ENCODE assay signal across 8 cellular contexts in the genomic region with DNA sequence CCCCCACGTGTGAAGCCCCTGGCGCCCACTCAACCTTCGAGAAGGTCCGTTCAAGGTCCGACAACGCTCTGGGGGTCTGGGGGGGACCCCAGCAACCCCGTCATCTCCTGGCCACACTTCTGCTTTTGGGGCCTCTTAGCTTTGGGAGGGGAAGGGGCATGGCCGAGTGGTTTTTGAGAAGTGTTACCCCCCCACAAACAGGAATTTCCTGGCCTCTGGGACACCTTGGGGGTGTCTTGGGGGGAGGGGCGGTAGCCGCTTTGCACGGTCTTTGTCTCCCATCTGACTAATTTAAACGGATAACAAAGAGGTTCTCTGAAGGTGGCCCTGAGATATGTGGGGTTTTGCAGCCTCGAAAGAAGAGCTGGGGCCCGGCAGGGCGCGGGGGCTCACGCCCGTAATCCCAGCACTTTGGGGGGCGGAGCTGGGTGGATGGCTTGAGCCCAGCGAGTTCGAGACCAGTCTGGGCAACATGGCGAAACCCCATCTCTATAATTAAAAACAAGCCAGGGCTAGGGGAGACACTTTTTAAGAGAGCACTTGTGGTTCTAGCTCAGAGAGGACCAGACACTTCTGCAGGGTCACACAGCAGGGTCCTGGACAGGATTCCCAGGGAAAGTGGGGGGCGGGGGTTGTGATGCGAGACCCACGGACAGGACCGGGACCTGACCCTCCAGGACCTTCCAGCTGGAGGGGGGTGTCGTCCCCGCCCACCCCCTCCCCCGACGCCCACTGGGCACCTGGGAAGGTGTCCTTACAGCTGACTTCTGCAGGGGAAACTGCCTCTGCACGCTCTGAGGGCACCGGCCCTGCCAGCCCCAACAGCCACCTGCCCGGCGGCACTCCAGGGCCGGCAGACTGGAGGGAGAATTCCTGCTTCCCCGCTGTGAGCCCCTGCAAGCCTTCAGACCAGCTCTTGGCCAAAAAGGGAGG. TPM values are rescaled to one million over a fixed set of nuclear protein-coding genes. Genes with fewer than 3 reads are reported as not detected.
DNase-seq lines count a peak whose midpoint lies in the region; ATAC-seq and TF ChIP-seq lines count a peak whose summit lies in the region.

No MANE protein-coding gene starts in this region.

- H3K9me2 ChIP-seq in hepatocyte (replicated peaks; ENCODE audit: insufficient read depth): no peaks in the 10 kb centered on the region

- peak overlapping the region; percentile 89 for H3K4me3 Mint-ChIP-seq in activated naive CD8-positive, alpha-beta T cell treated with anti-CD3 and anti-CD28 coated beads for 36 hours

- H3K36me3 Mint-ChIP-seq in activated naive CD8-positive, alpha-beta T cell treated with anti-CD3 and anti-CD28 coated beads for 36 hours: peaks cover 13% of the 10 kb centered on the region

- no peaks in the 10 kb centered on the region for H3K9me3 Mint-ChIP-seq in activated naive CD8-positive, alpha-beta T cell treated with anti-CD3 and anti-CD28 coated beads for 36 hours

- H4K20me1 ChIP-seq in hepatocyte (ENCODE audit: insufficient read depth, poor library complexity, severe bottlenecking): peaks cover 31% of the 10 kb centered on the region

- H3K27me3 ChIP-seq in hepatocyte: no peaks in the 10 kb centered on the region

- no peaks in the 10 kb centered on the region for H3K9me3 ChIP-seq in hepatocyte (ENCODE audit: low read depth)

- H3K27ac ChIP-seq in hepatocyte (peak overlapping the region; percentile 100), skin epidermis (peak overlapping the region; percentile 71 to 99 (median 97))

- H3K4me2 ChIP-seq in hepatocyte: peak overlapping the region; percentile 100

- ATAC-seq in HG03039 (IDR thresholded peaks at IDR 0.05; ENCODE audit: unreplicated experiment) (no peak), HG02885 (IDR thresholded peaks at IDR 0.05; ENCODE audit: poor library complexity, unreplicated experiment) (no peak)

- H3K4me3 ChIP-seq in hepatocyte: peak overlapping the region; percentile 99
- H3K4me3 ChIP-seq in skin epidermis: peak overlapping the region; percentile 88 to 99 (median 98)

- H3K79me2 ChIP-seq in hepatocyte: peaks cover 66% of the 10 kb centered on the region

- WGBS in hepatocyte (ENCODE audit: low lambda C conversion rate, missing lambda C conversion rate): 2% methylated on average over 30 of the region's 36 CpGs

- DNase-seq in EL: peak; percentile 38
- peak; percentile 26 for DNase-seq in KG1 (lab: John Stamatoyannopoulos, UW)
- peak; percentile 51 for DNase-seq in activated naive CD8-positive, alpha-beta T cell treated with anti-CD3 and anti-CD28 coated beads for 36 hours
- no peak for DNase-seq in hepatocyte (ENCODE audit: low spot score)
- no peak for DNase-seq in NCI-H524 treated with DMSO at 0.1 percent for 48 hours (lab: John Stamatoyannopoulos, UW)

- H3K4me1 Mint-ChIP-seq in activated naive CD8-positive, alpha-beta T cell treated with anti-CD3 and anti-CD28 coated beads for 36 hours: peaks cover 22% of the 10 kb centered on the region

- H2AFZ ChIP-seq in hepatocyte: no peak overlapping the region

- H3K27me3 Mint-ChIP-seq in activated naive CD8-positive, alpha-beta T cell treated with anti-CD3 and anti-CD28 coated beads for 36 hours: no peaks in the 10 kb centered on the region

- TF ChIP-seq CTCF in hepatocyte (IDR thresholded peaks at IDR 0.05; ENCODE audit: poor library complexity): no peak

- peak overlapping the region; percentile 85 for H3K27ac Mint-ChIP-seq in activated naive CD8-positive, alpha-beta T cell treated with anti-CD3 and anti-CD28 coated beads for 36 hours

- peaks cover 31% of the 10 kb centered on the region for H3K4me1 ChIP-seq in hepatocyte (ENCODE audit: insufficient read depth)

- H3K36me3 ChIP-seq in hepatocyte (replicated peaks; ENCODE audit: insufficient read depth, low read depth): no peaks in the 10 kb centered on the region

RNA-seq across cellular contexts. Expression of gene CNN2, which starts 0.9 kb away (rescaled TPM):
- 10 to 100 TPM; 76.0 to 80.5 TPM for total RNA-seq in activated naive CD8-positive, alpha-beta T cell treated with anti-CD3 and anti-CD28 coated beads for 36 hours
- 88.5 and 115 TPM in 2 replicates for total RNA-seq in hepatocyte
- polyA plus RNA-seq in hepatocyte: 229 and 247 TPM in 2 replicates

RNA-seq across cellular contexts. Expression of gene RNU6-2, which starts 6.0 kb away (rescaled TPM):
- not detected for total RNA-seq in activated naive CD8-positive, alpha-beta T cell treated with anti-CD3 and anti-CD28 coated beads for 36 hours
- total RNA-seq in hepatocyte: not detected in 2 replicates
- not detected in 2 replicates for polyA plus RNA-seq in hepatocyte

RNA-seq across cellular contexts. Expression of gene TMEM259, which starts 6.4 kb away (rescaled TPM):
- total RNA-seq in activated naive CD8-positive, alpha-beta T cell treated with anti-CD3 and anti-CD28 coated beads for 36 hours: 100 to 1,000 TPM; 136 to 138 TPM
- 108 and 169 TPM in 2 replicates for total RNA-seq in hepatocyte
- 311 and 383 TPM in 2 replicates for polyA plus RNA-seq in hepatocyte

RNA-seq across cellular contexts. Expression of gene ABCA7, which starts 12.6 kb away (rescaled TPM):
- 10 to 100 TPM in 1 of 2 experiments, 1 to 10 TPM in 1; 9.8 to 11.2 TPM for total RNA-seq in activated naive CD8-positive, alpha-beta T cell treated with anti-CD3 and anti-CD28 coated beads for 36 hours
- 8.2 and 17.8 TPM in 2 replicates for total RNA-seq in hepatocyte
- 26.8 and 38.1 TPM in 2 replicates for polyA plus RNA-seq in hepatocyte

RNA-seq across cellular contexts. Expression of gene GRIN3B, which starts 27.1 kb away (rescaled TPM):
- total RNA-seq in activated naive CD8-positive, alpha-beta T cell treated with anti-CD3 and anti-CD28 coated beads for 36 hours: not detected
- 0.30 and 0.64 TPM in 2 replicates for total RNA-seq in hepatocyte
- 0.48 and 0.49 TPM in 2 replicates for polyA plus RNA-seq in hepatocyte

Comparison
In these comparisons a context has a peak if more than half of its experiments do, and no peak if none do; other contexts are left out.
1. DNase-seq: peak in EL (single experiment), KG1 (single experiment) and activated naive CD8-positive, alpha-beta T cell treated with anti-CD3 and anti-CD28 coated beads for 36 hours (single experiment); none in hepatocyte (single experiment) and NCI-H524 treated with DMSO at 0.1 percent for 48 hours (single experiment).